Comparison of ENCODE assay signal across 9 cellular contexts in the genomic region with DNA sequence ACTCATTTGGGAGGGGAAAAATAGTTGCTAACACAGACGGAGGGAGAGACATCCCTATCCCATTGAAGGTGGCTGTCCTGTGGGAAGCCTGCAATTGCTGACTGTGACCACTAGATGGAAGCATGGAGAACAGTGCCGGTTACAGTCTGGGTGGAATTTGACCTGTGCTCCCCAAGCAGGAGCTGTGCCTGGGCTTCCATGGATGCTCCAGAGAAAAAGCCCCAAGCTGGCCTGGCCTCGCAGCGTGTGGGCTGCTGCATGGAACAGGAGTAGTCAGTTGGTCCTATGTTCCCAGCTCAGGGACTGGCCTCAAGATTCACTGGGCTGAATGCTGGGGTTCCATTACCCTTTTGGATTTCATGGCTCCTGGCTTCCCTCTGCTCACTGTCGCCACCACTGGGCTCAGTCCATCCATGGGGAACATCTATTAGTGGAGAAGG.
A peak's percentile ranks its signal among the peaks of the same experiment; 100 is the strongest.
DNase-seq lines count a peak whose midpoint lies in the region; ATAC-seq, FAIRE-seq and TF ChIP-seq lines count a peak whose summit lies in the region.
"Had no signal": no experiment of that assay in that cellular context is flagged by ENCODE, and none has a peak within 500 bp of the region (broad histone marks: within the 10 kb centered on the region; RNA-seq: fewer than 3 reads in every experiment).

No MANE protein-coding gene starts in this region.

- no peaks in the 10 kb centered on the region for H3K9me3 ChIP-seq in keratinocyte (ENCODE audit: control insufficient read depth, low read depth, low read length)
- H3K9me3 ChIP-seq: BLaER1 had no signal

- peak; percentile 36 to 70 (median 41) for DNase-seq in NCI-H1417 (lab: John Stamatoyannopoulos, UW)
- no peak for DNase-seq in NCI-H1417 treated with DMSO at 0.1 percent for 48 hours (lab: John Stamatoyannopoulos, UW)
- DNase-seq in LHCN-M2 (ENCODE audit: low read depth) = peak; percentile 42
- peak; percentile 22 for DNase-seq in SKM-1 (lab: John Stamatoyannopoulos, UW; ENCODE audit: unreplicated experiment)
- peak; percentile 43 for DNase-seq in brain microvascular endothelial cell
- DNase-seq in keratinocyte (ENCODE audit: low read depth, low spot score) = peak; percentile 11
- DNase-seq in stimulated activated CD8-positive, alpha-beta memory T cell treated with anti-CD3 and anti-CD28 coated beads, Interleukin-12 subunit alpha, Interleukin-12 subunit beta, amount 100 ng/mL, for 1 hour (ENCODE audit: low read depth) = peak; percentile 7

- H3K27me3 ChIP-seq in brain microvascular endothelial cell (replicated peaks) = no peaks in the 10 kb centered on the region
- no peaks in the 10 kb centered on the region for H3K27me3 ChIP-seq in keratinocyte (ENCODE audit: control insufficient read depth, extremely low read depth, insufficient read depth, low read length)
- H3K27me3 ChIP-seq: BLaER1 had no signal

- H3K9me1 ChIP-seq in keratinocyte (ENCODE audit: control insufficient read depth, extremely low read depth, insufficient read depth, low read length) = no peaks in the 10 kb centered on the region

- H3K79me2 ChIP-seq in keratinocyte (ENCODE audit: control insufficient read depth, insufficient read depth, low read length) = no peaks in the 10 kb centered on the region

- H3K4me1 ChIP-seq in keratinocyte (ENCODE audit: control insufficient read depth, extremely low read depth, insufficient read depth, low read length) = no peaks in the 10 kb centered on the region
- H3K4me1 ChIP-seq: BLaER1 had no signal

- in situ Hi-C loops in brain microvascular endothelial cell (cut with HindIII; ENCODE audit: low pct_ligation_motif_present, low sequenced_read_pairs) = no loop called here

- H4K20me1 ChIP-seq in keratinocyte (ENCODE audit: control insufficient read depth, extremely low read depth, insufficient read depth, low read length) = no peaks in the 10 kb centered on the region
- H4K20me1 ChIP-seq: BLaER1 had no signal

- H2AFZ ChIP-seq in keratinocyte (ENCODE audit: control insufficient read depth, low read length) = no peak overlapping the region

- H3K4me2 ChIP-seq in keratinocyte (ENCODE audit: control insufficient read depth, extremely low read depth, insufficient read depth, low read depth, low read length) = no peak overlapping the region
- H3K4me2 ChIP-seq: BLaER1 had no signal

- TF ChIP-seq CTCF in brain microvascular endothelial cell (IDR thresholded peaks at IDR 0.05; ENCODE audit: low read depth, low read length, missing control alignments) (peak; percentile 95), keratinocyte (optimal IDR thresholded peaks at IDR 0.05 in 1 of 3, IDR thresholded peaks at IDR 0.05 in 1 of 3, conservative IDR thresholded peaks at IDR 0.05 in 1 of 3; ENCODE audit: extremely low read depth in 1 of 3, insufficient read depth in 2 of 3, low read length in 3 of 3) (peak; percentile 91 to 96 (median 94))

- H3K36me3 ChIP-seq in brain microvascular endothelial cell (replicated peaks) (no peaks in the 10 kb centered on the region), keratinocyte (ENCODE audit: control insufficient read depth in 2 of 2, extremely low read depth in 1 of 2, insufficient read depth in 2 of 2, low read length in 2 of 2) (no peaks in the 10 kb centered on the region)
- H3K36me3 ChIP-seq: BLaER1 had no signal

- dilution Hi-C loops in keratinocyte (cut with MboI; ENCODE audit: extremely low pct_ligation_motif_present, low sequenced_read_pairs) = no loop called here

- no peak overlapping the region for H3K9ac ChIP-seq in keratinocyte (ENCODE audit: control insufficient read depth, extremely low read depth, insufficient read depth, low read length)
- H3K9ac ChIP-seq: BLaER1 had no signal

- no peak for ATAC-seq in HG03135 (IDR thresholded peaks at IDR 0.05; ENCODE audit: unreplicated experiment)

- H3K4me3 ChIP-seq in brain microvascular endothelial cell (ENCODE audit: low read depth, low read length) = no peak overlapping the region
- H3K4me3 ChIP-seq in keratinocyte (ENCODE audit: control insufficient read depth in 2 of 3, extremely low read depth in 1 of 3, insufficient read depth in 2 of 3, low read depth in 1 of 3, low read length in 3 of 3) = no peak overlapping the region
- H3K4me3 ChIP-seq: BLaER1 had no signal

- H3K27ac ChIP-seq in brain microvascular endothelial cell (no peak overlapping the region), keratinocyte (ENCODE audit: control insufficient read depth, insufficient read depth, low read length) (no peak overlapping the region)
- H3K27ac ChIP-seq: BLaER1 had no signal

- FAIRE-seq in keratinocyte (lab: Jason Lieb, UNC) = no peak
